Comparison of ENCODE assay signal across 1 cellular context in genomic region chr1:183567584-183567983, GRCh38.
TF ChIP-seq lines count a peak whose summit lies in the region.

No MANE protein-coding gene starts in this region.

TF ChIP-seq in K562, 482 proteins besides CTCF, POLR2A, EP300 and RAD21 (continued from another document and continues in another):
- TF ChIP-seq ZBTB40 (IDR thresholded peaks at IDR 0.05) (no peak), ZBTB40 (CRISPR knock-in tag; IDR thresholded peaks at IDR 0.05) (no peak), ZNF224 (CRISPR knock-in tag; IDR thresholded peaks at IDR 0.05) (no peak), SAFB (IDR thresholded peaks at IDR 0.05; ENCODE audit: borderline replicate concordance, low read depth, low read length) (no peak), CLOCK (CRISPR knock-in tag; IDR thresholded peaks at IDR 0.05; ENCODE audit: borderline replicate concordance) (no peak), HSF4 (CRISPR knock-in tag; IDR thresholded peaks at IDR 0.05; ENCODE audit: borderline replicate concordance) (no peak), BCL6 (CRISPR knock-in tag; IDR thresholded peaks at IDR 0.05) (no peak), SP2 (IDR thresholded peaks at IDR 0.05; ENCODE audit: extremely low read depth, low read depth, low read length, poor library complexity, severe bottlenecking) (no peak), IRF9 (tag; IDR thresholded peaks at IDR 0.05) (no peak), DPF2 (IDR thresholded peaks at IDR 0.05) (peak; percentile 57; the same call in 1 of the 2 replicates), ZNF561 (CRISPR knock-in tag; conservative IDR thresholded peaks at IDR 0.05) (no peak), PTTG1 (tag; IDR thresholded peaks at IDR 0.05; ENCODE audit: low read depth) (no peak), ZBTB49 (CRISPR knock-in tag; IDR thresholded peaks at IDR 0.05; ENCODE audit: borderline replicate concordance) (no peak), ZNF830 (CRISPR knock-in tag; IDR thresholded peaks at IDR 0.05) (no peak), ETS2 (tag; IDR thresholded peaks at IDR 0.05; ENCODE audit: borderline replicate concordance, poor library complexity, severe bottlenecking) (no peak), NCOA4 (IDR thresholded peaks at IDR 0.05; ENCODE audit: partially characterized antibody) (no peak), SPI1 (IDR thresholded peaks at IDR 0.05; ENCODE audit: borderline replicate concordance, low read depth, low read length) (peak; percentile 68), SMAD3 (CRISPR knock-in tag; conservative IDR thresholded peaks at IDR 0.05) (no peak), BMI1 (IDR thresholded peaks at IDR 0.05; ENCODE audit: low read length) (no peak), ARNT (IDR thresholded peaks at IDR 0.05) (no peak), RHOXF2B (CRISPR knock-in tag; conservative IDR thresholded peaks at IDR 0.05) (no peak), FOSL1 (tag; conservative IDR thresholded peaks at IDR 0.05) (peak; percentile 61), TSHZ1 (CRISPR knock-in tag; IDR thresholded peaks at IDR 0.05) (no peak), MEF2A (IDR thresholded peaks at IDR 0.05; ENCODE audit: control insufficient read depth, low read depth, low read length) (no peak), IRF1 (CRISPR knock-in tag; IDR thresholded peaks at IDR 0.05; ENCODE audit: borderline replicate concordance) (no peak), ZNF77 (CRISPR knock-in tag; IDR thresholded peaks at IDR 0.05) (no peak), ZNF354B (CRISPR knock-in tag; IDR thresholded peaks at IDR 0.05) (no peak), LEF1 (IDR thresholded peaks at IDR 0.05) (no peak; the same call in 1 of the 2 replicates), ZC3H11A (IDR thresholded peaks at IDR 0.05; ENCODE audit: low read depth, low read length) (no peak), FOXO4 (CRISPR knock-in tag; IDR thresholded peaks at IDR 0.05) (no peak), YY1 (IDR thresholded peaks at IDR 0.05; ENCODE audit: borderline replicate concordance in 1 of 3, control insufficient read depth in 1 of 3, extremely low read depth in 1 of 3, insufficient read depth in 3 of 3, insufficient read length in 1 of 3, insufficient replicate concordance in 2 of 3, low read depth in 1 of 3, low read length in 2 of 3) (no peak), HLTF (IDR thresholded peaks at IDR 0.05) (no peak), NCOA6 (IDR thresholded peaks at IDR 0.05) (no peak), ZNF75A (CRISPR knock-in tag; IDR thresholded peaks at IDR 0.05) (no peak), HIVEP1 (CRISPR knock-in tag; IDR thresholded peaks at IDR 0.05) (no peak), STAT5B (CRISPR knock-in tag; IDR thresholded peaks at IDR 0.05) (no peak), TAF15 (IDR thresholded peaks at IDR 0.05; ENCODE audit: low read depth, low read length) (no peak), ZFP30 (CRISPR knock-in tag; IDR thresholded peaks at IDR 0.05; ENCODE audit: borderline replicate concordance) (no peak), CREM (IDR thresholded peaks at IDR 0.05; ENCODE audit: low read depth) (peak; percentile 45), MEIS2 (IDR thresholded peaks at IDR 0.05; ENCODE audit: partially characterized antibody) (peak; percentile 18)
